1 cellular context compared by ENCODE assay signal in the genomic region with DNA sequence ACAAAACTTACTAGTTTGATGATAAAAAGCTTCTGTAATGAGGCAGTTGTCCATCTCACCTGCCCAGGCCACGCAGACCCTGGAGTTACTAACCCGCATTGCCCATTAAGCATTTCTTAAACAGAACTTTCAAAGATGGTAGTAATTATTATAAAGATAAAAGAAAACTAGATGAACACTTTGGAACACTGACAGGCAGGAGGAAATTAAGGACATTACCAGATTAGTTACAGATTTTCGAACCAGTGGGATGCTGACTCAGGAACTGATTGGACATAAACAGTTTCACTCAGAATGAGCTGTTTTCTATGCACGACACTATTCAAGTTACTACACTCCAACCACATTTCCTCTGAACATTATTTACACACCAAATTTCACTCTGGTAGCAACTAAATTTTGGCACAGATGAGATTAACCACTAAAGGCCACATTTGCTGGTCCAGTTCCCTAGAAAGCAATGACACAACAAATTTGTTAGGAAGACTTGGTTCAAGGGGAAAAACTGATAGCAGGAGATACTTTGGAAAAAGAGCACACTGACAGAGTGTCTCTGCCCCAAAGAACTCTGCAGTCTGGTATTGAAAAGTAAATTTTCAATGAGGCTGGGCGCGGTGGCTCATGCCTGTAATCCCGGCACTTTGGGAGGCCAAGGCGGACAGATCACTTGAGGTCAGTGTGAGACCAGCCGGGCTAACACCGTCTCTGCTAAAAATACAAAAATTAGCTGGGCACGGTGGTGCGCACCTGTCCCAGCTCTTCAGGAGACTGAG.
TF ChIP-seq lines count a peak whose summit lies in the region.

No MANE protein-coding gene starts in this region.

TF ChIP-seq in HepG2, 621 proteins besides CTCF, POLR2A, EP300 and RAD21 (continued from another document and continues in another):
- no peak for TF ChIP-seq TCF7 (IDR thresholded peaks at IDR 0.05; ENCODE audit: low read depth)
- TF ChIP-seq, protein P1, sequence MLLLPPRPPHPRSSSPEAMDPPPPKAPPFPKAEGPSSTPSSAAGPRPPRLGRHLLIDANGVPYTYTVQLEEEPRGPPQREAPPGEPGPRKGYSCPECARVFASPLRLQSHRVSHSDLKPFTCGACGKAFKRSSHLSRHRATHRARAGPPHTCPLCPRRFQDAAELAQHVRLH (CRISPR knock-in tag; IDR thresholded peaks at IDR 0.05; ENCODE audit: borderline replicate concordance, low read depth) = 0 out of 2 replicates have a peak, but pooled peaks have one; percentile 30
- TF ChIP-seq ZMAT3 (CRISPR knock-in tag; conservative IDR thresholded peaks at IDR 0.05) = no peak
- no peak for TF ChIP-seq BRD4 (CRISPR knock-in tag; IDR thresholded peaks at IDR 0.05)
- TF ChIP-seq YY1 (IDR thresholded peaks at IDR 0.05; ENCODE audit: insufficient read depth, insufficient replicate concordance, low read depth, low read length) = no peak
- no peak for TF ChIP-seq JUNB (CRISPR knock-in tag; IDR thresholded peaks at IDR 0.05; ENCODE audit: borderline replicate concordance)
- no peak for TF ChIP-seq ZNF10 (CRISPR knock-in tag; IDR thresholded peaks at IDR 0.05; ENCODE audit: borderline replicate concordance, low read depth)
- TF ChIP-seq, protein P2, sequence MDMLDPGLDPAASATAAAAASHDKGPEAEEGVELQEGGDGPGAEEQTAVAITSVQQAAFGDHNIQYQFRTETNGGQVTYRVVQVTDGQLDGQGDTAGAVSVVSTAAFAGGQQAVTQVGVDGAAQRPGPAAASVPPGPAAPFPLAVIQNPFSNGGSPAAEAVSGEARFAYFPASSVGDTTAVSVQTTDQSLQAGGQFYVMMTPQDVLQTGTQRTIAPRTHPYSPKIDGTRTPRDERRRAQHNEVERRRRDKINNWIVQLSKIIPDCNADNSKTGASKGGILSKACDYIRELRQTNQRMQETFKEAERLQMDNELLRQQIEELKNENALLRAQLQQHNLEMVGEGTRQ (IDR thresholded peaks at IDR 0.05; ENCODE audit: low read depth, low read length) = no peak
- TF ChIP-seq, protein P2 (CRISPR knock-in tag; IDR thresholded peaks at IDR 0.05; ENCODE audit: borderline replicate concordance) = no peak
- TF ChIP-seq, protein P3, sequence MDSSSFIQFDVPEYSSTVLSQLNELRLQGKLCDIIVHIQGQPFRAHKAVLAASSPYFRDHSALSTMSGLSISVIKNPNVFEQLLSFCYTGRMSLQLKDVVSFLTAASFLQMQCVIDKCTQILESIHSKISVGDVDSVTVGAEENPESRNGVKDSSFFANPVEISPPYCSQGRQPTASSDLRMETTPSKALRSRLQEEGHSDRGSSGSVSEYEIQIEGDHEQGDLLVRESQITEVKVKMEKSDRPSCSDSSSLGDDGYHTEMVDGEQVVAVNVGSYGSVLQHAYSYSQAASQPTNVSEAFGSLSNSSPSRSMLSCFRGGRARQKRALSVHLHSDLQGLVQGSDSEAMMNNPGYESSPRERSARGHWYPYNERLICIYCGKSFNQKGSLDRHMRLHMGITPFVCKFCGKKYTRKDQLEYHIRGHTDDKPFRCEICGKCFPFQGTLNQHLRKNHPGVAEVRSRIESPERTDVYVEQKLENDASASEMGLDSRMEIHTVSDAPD (CRISPR knock-in tag; IDR thresholded peaks at IDR 0.05) = 0 out of 2 replicates have a peak, but pooled peaks have one; percentile 60
- TF ChIP-seq KLF13 (CRISPR knock-in tag; IDR thresholded peaks at IDR 0.05) = no peak
- TF ChIP-seq ZNF879 (CRISPR knock-in tag; IDR thresholded peaks at IDR 0.05) = no peak
- no peak for TF ChIP-seq HNRNPUL1 (IDR thresholded peaks at IDR 0.05; ENCODE audit: low read depth, low read length)
- TF ChIP-seq, protein P4, sequence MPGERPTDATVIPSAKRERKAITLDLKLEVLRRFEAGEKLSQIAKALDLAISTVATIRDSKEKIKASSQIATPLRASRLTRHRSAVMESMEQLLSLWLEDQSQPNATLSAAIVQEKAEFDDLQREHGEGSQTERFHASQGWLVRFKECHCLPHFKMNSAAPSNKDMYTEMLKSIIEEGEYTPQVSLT (CRISPR knock-in tag; IDR thresholded peaks at IDR 0.05; ENCODE audit: borderline replicate concordance, low read depth) = no peak
- TF ChIP-seq, protein P5, sequence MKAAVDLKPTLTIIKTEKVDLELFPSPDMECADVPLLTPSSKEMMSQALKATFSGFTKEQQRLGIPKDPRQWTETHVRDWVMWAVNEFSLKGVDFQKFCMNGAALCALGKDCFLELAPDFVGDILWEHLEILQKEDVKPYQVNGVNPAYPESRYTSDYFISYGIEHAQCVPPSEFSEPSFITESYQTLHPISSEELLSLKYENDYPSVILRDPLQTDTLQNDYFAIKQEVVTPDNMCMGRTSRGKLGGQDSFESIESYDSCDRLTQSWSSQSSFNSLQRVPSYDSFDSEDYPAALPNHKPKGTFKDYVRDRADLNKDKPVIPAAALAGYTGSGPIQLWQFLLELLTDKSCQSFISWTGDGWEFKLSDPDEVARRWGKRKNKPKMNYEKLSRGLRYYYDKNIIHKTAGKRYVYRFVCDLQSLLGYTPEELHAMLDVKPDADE (CRISPR knock-in tag; IDR thresholded peaks at IDR 0.05) = no peak
- no peak for TF ChIP-seq SMARCE1 (IDR thresholded peaks at IDR 0.05; ENCODE audit: borderline replicate concordance)
- TF ChIP-seq ATF1 (CRISPR knock-in tag; IDR thresholded peaks at IDR 0.05) = no peak
- TF ChIP-seq, protein P6, sequence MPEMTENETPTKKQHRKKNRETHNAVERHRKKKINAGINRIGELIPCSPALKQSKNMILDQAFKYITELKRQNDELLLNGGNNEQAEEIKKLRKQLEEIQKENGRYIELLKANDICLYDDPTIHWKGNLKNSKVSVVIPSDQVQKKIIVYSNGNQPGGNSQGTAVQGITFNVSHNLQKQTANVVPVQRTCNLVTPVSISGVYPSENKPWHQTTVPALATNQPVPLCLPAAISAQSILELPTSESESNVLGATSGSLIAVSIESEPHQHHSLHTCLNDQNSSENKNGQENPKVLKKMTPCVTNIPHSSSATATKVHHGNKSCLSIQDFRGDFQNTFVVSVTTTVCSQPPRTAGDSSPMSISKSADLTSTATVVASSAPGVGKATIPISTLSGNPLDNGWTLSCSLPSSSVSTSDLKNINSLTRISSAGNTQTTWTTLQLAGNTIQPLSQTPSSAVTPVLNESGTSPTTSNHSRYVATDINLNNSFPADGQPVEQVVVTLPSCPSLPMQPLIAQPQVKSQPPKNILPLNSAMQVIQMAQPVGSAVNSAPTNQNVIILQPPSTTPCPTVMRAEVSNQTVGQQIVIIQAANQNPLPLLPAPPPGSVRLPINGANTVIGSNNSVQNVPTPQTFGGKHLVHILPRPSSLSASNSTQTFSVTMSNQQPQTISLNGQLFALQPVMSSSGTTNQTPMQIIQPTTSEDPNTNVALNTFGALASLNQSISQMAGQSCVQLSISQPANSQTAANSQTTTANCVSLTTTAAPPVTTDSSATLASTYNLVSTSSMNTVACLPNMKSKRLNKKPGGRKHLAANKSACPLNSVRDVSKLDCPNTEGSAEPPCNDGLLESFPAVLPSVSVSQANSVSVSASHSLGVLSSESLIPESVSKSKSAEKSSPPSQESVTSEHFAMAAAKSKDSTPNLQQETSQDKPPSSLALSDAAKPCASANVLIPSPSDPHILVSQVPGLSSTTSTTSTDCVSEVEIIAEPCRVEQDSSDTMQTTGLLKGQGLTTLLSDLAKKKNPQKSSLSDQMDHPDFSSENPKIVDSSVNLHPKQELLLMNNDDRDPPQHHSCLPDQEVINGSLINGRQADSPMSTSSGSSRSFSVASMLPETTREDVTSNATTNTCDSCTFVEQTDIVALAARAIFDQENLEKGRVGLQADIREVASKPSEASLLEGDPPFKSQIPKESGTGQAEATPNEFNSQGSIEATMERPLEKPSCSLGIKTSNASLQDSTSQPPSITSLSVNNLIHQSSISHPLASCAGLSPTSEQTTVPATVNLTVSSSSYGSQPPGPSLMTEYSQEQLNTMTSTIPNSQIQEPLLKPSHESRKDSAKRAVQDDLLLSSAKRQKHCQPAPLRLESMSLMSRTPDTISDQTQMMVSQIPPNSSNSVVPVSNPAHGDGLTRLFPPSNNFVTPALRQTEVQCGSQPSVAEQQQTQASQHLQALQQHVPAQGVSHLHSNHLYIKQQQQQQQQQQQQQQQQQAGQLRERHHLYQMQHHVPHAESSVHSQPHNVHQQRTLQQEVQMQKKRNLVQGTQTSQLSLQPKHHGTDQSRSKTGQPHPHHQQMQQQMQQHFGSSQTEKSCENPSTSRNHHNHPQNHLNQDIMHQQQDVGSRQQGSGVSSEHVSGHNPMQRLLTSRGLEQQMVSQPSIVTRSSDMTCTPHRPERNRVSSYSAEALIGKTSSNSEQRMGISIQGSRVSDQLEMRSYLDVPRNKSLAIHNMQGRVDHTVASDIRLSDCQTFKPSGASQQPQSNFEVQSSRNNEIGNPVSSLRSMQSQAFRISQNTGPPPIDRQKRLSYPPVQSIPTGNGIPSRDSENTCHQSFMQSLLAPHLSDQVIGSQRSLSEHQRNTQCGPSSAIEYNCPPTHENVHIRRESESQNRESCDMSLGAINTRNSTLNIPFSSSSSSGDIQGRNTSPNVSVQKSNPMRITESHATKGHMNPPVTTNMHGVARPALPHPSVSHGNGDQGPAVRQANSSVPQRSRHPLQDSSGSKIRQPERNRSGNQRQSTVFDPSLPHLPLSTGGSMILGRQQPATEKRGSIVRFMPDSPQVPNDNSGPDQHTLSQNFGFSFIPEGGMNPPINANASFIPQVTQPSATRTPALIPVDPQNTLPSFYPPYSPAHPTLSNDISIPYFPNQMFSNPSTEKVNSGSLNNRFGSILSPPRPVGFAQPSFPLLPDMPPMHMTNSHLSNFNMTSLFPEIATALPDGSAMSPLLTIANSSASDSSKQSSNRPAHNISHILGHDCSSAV (CRISPR knock-in tag; IDR thresholded peaks at IDR 0.05; ENCODE audit: borderline replicate concordance) = no peak
- TF ChIP-seq, protein P7, sequence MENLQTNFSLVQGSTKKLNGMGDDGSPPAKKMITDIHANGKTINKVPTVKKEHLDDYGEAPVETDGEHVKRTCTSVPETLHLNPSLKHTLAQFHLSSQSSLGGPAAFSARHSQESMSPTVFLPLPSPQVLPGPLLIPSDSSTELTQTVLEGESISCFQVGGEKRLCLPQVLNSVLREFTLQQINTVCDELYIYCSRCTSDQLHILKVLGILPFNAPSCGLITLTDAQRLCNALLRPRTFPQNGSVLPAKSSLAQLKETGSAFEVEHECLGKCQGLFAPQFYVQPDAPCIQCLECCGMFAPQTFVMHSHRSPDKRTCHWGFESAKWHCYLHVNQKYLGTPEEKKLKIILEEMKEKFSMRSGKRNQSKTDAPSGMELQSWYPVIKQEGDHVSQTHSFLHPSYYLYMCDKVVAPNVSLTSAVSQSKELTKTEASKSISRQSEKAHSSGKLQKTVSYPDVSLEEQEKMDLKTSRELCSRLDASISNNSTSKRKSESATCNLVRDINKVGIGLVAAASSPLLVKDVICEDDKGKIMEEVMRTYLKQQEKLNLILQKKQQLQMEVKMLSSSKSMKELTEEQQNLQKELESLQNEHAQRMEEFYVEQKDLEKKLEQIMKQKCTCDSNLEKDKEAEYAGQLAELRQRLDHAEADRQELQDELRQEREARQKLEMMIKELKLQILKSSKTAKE (CRISPR knock-in tag; IDR thresholded peaks at IDR 0.05; ENCODE audit: borderline replicate concordance) = no peak
- TF ChIP-seq KLF15 (CRISPR knock-in tag; IDR thresholded peaks at IDR 0.05; ENCODE audit: borderline replicate concordance) = no peak
- TF ChIP-seq, protein P8, sequence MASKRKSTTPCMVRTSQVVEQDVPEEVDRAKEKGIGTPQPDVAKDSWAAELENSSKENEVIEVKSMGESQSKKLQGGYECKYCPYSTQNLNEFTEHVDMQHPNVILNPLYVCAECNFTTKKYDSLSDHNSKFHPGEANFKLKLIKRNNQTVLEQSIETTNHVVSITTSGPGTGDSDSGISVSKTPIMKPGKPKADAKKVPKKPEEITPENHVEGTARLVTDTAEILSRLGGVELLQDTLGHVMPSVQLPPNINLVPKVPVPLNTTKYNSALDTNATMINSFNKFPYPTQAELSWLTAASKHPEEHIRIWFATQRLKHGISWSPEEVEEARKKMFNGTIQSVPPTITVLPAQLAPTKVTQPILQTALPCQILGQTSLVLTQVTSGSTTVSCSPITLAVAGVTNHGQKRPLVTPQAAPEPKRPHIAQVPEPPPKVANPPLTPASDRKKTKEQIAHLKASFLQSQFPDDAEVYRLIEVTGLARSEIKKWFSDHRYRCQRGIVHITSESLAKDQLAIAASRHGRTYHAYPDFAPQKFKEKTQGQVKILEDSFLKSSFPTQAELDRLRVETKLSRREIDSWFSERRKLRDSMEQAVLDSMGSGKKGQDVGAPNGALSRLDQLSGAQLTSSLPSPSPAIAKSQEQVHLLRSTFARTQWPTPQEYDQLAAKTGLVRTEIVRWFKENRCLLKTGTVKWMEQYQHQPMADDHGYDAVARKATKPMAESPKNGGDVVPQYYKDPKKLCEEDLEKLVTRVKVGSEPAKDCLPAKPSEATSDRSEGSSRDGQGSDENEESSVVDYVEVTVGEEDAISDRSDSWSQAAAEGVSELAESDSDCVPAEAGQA (IDR thresholded peaks at IDR 0.05; ENCODE audit: low read depth) = no peak
- TF ChIP-seq, protein P8 (CRISPR knock-in tag; IDR thresholded peaks at IDR 0.05; ENCODE audit: borderline replicate concordance) = no peak
- TF ChIP-seq ZNF296 (CRISPR knock-in tag; conservative IDR thresholded peaks at IDR 0.05) = no peak
- TF ChIP-seq ASH2L (IDR thresholded peaks at IDR 0.05; ENCODE audit: insufficient read length, low read depth, low read length) = peak; percentile 17
- no peak for TF ChIP-seq RBAK (CRISPR knock-in tag; IDR thresholded peaks at IDR 0.05)
